Comparison of ENCODE assay signal across 8 cellular contexts in genomic region chr1:148952253-148952937, GRCh38.
A peak's percentile ranks its signal among the peaks of the same experiment; 100 is the strongest.
DNase-seq lines count a peak whose midpoint lies in the region; ATAC-seq, FAIRE-seq and TF ChIP-seq lines count a peak whose summit lies in the region.
"Not testable (repeated sequence)": the region's sequence is repeated elsewhere in the genome, so short reads cannot be mapped to it uniquely, and the experiment has no call there.

No MANE protein-coding gene starts in this region.

- ATAC-seq in GM23338 (peak; percentile 85), HG03565 (IDR thresholded peaks at IDR 0.05; ENCODE audit: unreplicated experiment) (peak; percentile 77), K562 (peak; percentile 32; the same call in 2 of the 3 replicates)
- ATAC-seq in stimulated activated memory B cell treated with anti-CD40 and anti-IgM and Interleukin-4, amounts not matched to agents 10 μg/mL and 1 μg/mL and 100 μg/mL, for 72 hours: peak; percentile 89

- not testable (repeated sequence) for H3K9ac ChIP-seq in K562 (ENCODE audit: insufficient read depth in 1 of 2, low read depth in 2 of 2, low read length in 2 of 2); parathyroid adenoma

- not testable (repeated sequence) for H3K27me3 Mint-ChIP-seq in GM23338 (ENCODE audit: insufficient read depth, low read depth, poor library complexity); stimulated activated memory B cell treated with anti-CD40 and anti-IgM and Interleukin-4, amounts not matched to agents 10 μg/mL and 1 μg/mL and 100 μg/mL, for 72 hours

- H3K27me3 ChIP-seq in GM23338 (ENCODE audit: insufficient read depth); K562 (ENCODE audit: control insufficient read depth in 2 of 2, insufficient read depth in 2 of 2, low read length in 2 of 2); right atrium auricular region; parathyroid adenoma (ENCODE audit: control insufficient read depth, insufficient read depth, low read length): not testable (repeated sequence)

- not testable (repeated sequence) for H3K4me1 Mint-ChIP-seq in GM23338
- peaks cover 13% of the 10 kb centered on the region for H3K4me1 Mint-ChIP-seq in stimulated activated memory B cell treated with anti-CD40 and anti-IgM and Interleukin-4, amounts not matched to agents 10 μg/mL and 1 μg/mL and 100 μg/mL, for 72 hours

- TF ChIP-seq POLR2A in K562 (conservative IDR thresholded peaks at IDR 0.05): not testable (repeated sequence)

- H3K4me2 ChIP-seq in GM23338 (peak overlapping the region; percentile 95), parathyroid adenoma (ENCODE audit: low read length) (peak overlapping the region; percentile 75)
- H3K4me2 ChIP-seq in K562 (ENCODE audit: insufficient read depth, low read length): not testable (repeated sequence)

- not testable (repeated sequence) for H3K79me2 ChIP-seq in GM23338 (replicated peaks; ENCODE audit: insufficient read depth); K562 (ENCODE audit: control insufficient read depth, insufficient read depth, low read length); parathyroid adenoma

- H2AFZ ChIP-seq in GM23338; K562 (ENCODE audit: low read depth, low read length): not testable (repeated sequence)
- peak overlapping the region; percentile 38 for H2AFZ ChIP-seq in parathyroid adenoma

- peak overlapping the region; percentile 93 for H3K4me3 Mint-ChIP-seq in GM23338
- H3K4me3 Mint-ChIP-seq in stimulated activated memory B cell treated with anti-CD40 and anti-IgM and Interleukin-4, amounts not matched to agents 10 μg/mL and 1 μg/mL and 100 μg/mL, for 72 hours: peak overlapping the region; percentile 87

- H3K27ac Mint-ChIP-seq in GM23338: not testable (repeated sequence)
- peak overlapping the region; percentile 84 for H3K27ac Mint-ChIP-seq in stimulated activated memory B cell treated with anti-CD40 and anti-IgM and Interleukin-4, amounts not matched to agents 10 μg/mL and 1 μg/mL and 100 μg/mL, for 72 hours

- H3K27ac ChIP-seq in GM23338 (ENCODE audit: low read depth); K562 (ENCODE audit: extremely low read depth, low read depth, low read length): not testable (repeated sequence)
- H3K27ac ChIP-seq in right atrium auricular region (peak overlapping the region; percentile 66 to 69), parathyroid adenoma (peak overlapping the region; percentile 88)

- intact Hi-C loops in K562 (cut with micrococcal nuclease): not testable (repeated sequence)

- TF ChIP-seq EP300 in K562 (IDR thresholded peaks at IDR 0.05; ENCODE audit: low read length): not testable (repeated sequence)

- POLR2A ChIA-PET in K562 (lab: Yijun Ruan, JAX): not testable (repeated sequence)

- TF ChIP-seq RAD21 in K562 (CRISPR knock-in tag; conservative IDR thresholded peaks at IDR 0.05 in 1 of 2, IDR thresholded peaks at IDR 0.05 in 1 of 2): not testable (repeated sequence)

- not testable (repeated sequence) for TF ChIP-seq CTCF in GM12875 (IDR thresholded peaks at IDR 0.05; ENCODE audit: borderline replicate concordance, insufficient read depth, low read depth, low read length); GM23338 (conservative IDR thresholded peaks at IDR 0.05; ENCODE audit: low read depth in 2 of 2); K562 (IDR thresholded peaks at IDR 0.05 in 2 of 3, conservative IDR thresholded peaks at IDR 0.05 in 1 of 3; ENCODE audit: insufficient read depth in 2 of 3, low read depth in 1 of 3, low read length in 3 of 3); right atrium auricular region (IDR thresholded peaks at IDR 0.05); parathyroid adenoma (IDR thresholded peaks at IDR 0.05)

- in situ Hi-C loops in K562 (cut with MboI): not testable (repeated sequence)

- not testable (repeated sequence) for DNase-seq in GM23338 (ENCODE audit: low spot score); K562 (ENCODE audit: extremely low read depth in 1 of 4, low spot score in 3 of 4)
- peak; percentile 37 to 40 for DNase-seq in activated CD4-positive, alpha-beta T cell treated with anti-CD3 and anti-CD28 coated beads for 4 hours
- peak; percentile 82 for DNase-seq in right atrium auricular region (ENCODE audit: low spot score)

- not testable (repeated sequence) for FAIRE-seq in K562 (lab: Jason Lieb, UNC)

- H3K4me3 ChIP-seq in GM12875 (ENCODE audit: low read depth, low read length) (peak overlapping the region; percentile 59), GM23338 (peak overlapping the region; percentile 86), right atrium auricular region (peak overlapping the region; percentile 47 to 54), parathyroid adenoma (ENCODE audit: low read depth, low read length) (peak overlapping the region; percentile 60)
- not testable (repeated sequence) for H3K4me3 ChIP-seq in K562

- not testable (repeated sequence) for H3K9me3 ChIP-seq in K562 (replicated peaks; ENCODE audit: control insufficient read depth, insufficient read depth, low read depth, low read length); right atrium auricular region; parathyroid adenoma (ENCODE audit: control insufficient read depth, low read length)

- H3K36me3 Mint-ChIP-seq in GM23338 (ENCODE audit: low read depth); stimulated activated memory B cell treated with anti-CD40 and anti-IgM and Interleukin-4, amounts not matched to agents 10 μg/mL and 1 μg/mL and 100 μg/mL, for 72 hours: not testable (repeated sequence)

- BruUV-seq in K562 (replicated peaks; lab: Mats Ljungman, UMichigan): not testable (repeated sequence)

- H4K20me1 ChIP-seq in GM23338 (replicated peaks; ENCODE audit: insufficient read depth); K562 (replicated peaks; ENCODE audit: control insufficient read depth, insufficient read depth, low read length): not testable (repeated sequence)

- not testable (repeated sequence) for H3K4me1 ChIP-seq in GM23338 (ENCODE audit: insufficient read depth); K562 (replicated peaks in 1 of 2; ENCODE audit: control insufficient read depth in 2 of 2, insufficient read depth in 2 of 2, low read length in 2 of 2); right atrium auricular region; parathyroid adenoma

- CTCF ChIA-PET in K562 (lab: Yijun Ruan, JAX; ENCODE audit: low intra/inter-chr PET ratio): not testable (repeated sequence)

- H3K36me3 ChIP-seq in GM23338 (ENCODE audit: insufficient read depth); K562 (ENCODE audit: control insufficient read depth, insufficient read depth, low read length); right atrium auricular region; parathyroid adenoma (ENCODE audit: control insufficient read depth, insufficient read depth, low read length): not testable (repeated sequence)

- WGBS in K562 (ENCODE audit: insufficient coverage, low coverage, missing lambda C conversion rate): 97% methylated on average over 8 of the region's 66 CpGs

- H3K9me1 ChIP-seq in K562 (ENCODE audit: control insufficient read depth, insufficient read depth, low read length): not testable (repeated sequence)

- not testable (repeated sequence) for H3K9me3 Mint-ChIP-seq in GM23338; stimulated activated memory B cell treated with anti-CD40 and anti-IgM and Interleukin-4, amounts not matched to agents 10 μg/mL and 1 μg/mL and 100 μg/mL, for 72 hours

- H3K9me2 ChIP-seq in GM23338 (ENCODE audit: insufficient read depth): not testable (repeated sequence)

- H3F3A ChIP-seq in GM23338 (replicated peaks; ENCODE audit: low read depth): not testable (repeated sequence)

Comparison
In these comparisons a context has a peak if more than half of its experiments do, and no peak if none do; other contexts are left out.
1. ATAC-seq: peak in every context shown above with its lines; median percentile 89 in stimulated activated memory B cell treated with anti-CD40 and anti-IgM and Interleukin-4, amounts not matched to agents 10 μg/mL and 1 μg/mL and 100 μg/mL, for 72 hours; 85 in GM23338; 77 in HG03565; 32 in K562.